ENCODE assay signal across 1 cellular context in genomic region chr19:506404-507285, GRCh38.
A peak's percentile ranks its signal among the peaks of the same experiment; 100 is the strongest.
TF ChIP-seq lines count a peak whose summit lies in the region.

No MANE protein-coding gene starts in this region.

TF ChIP-seq in HepG2, 621 proteins besides CTCF, POLR2A, EP300 and RAD21 (continues in another document):
- TF ChIP-seq ZNF784 (CRISPR knock-in tag; IDR thresholded peaks at IDR 0.05; ENCODE audit: borderline replicate concordance) = no peak
- no peak for TF ChIP-seq TCF7L2 (IDR thresholded peaks at IDR 0.05; ENCODE audit: low read depth, low read length)
- peak; percentile 88 for TF ChIP-seq ZFX (CRISPR knock-in tag; IDR thresholded peaks at IDR 0.05; ENCODE audit: low read depth)
- no peak; the same call in 1 of the 2 replicates for TF ChIP-seq ZNF639 (CRISPR knock-in tag; conservative IDR thresholded peaks at IDR 0.05)
- TF ChIP-seq ZBTB34 (CRISPR knock-in tag; IDR thresholded peaks at IDR 0.05) = no peak
- TF ChIP-seq ZNF761 (CRISPR knock-in tag; conservative IDR thresholded peaks at IDR 0.05) = no peak; the same call in 1 of the 2 replicates
- no peak; the same call in 1 of the 2 replicates for TF ChIP-seq MYNN (CRISPR knock-in tag; IDR thresholded peaks at IDR 0.05; ENCODE audit: low read depth)
- no peak for TF ChIP-seq SIN3B (IDR thresholded peaks at IDR 0.05; ENCODE audit: low read length)
- peak; percentile 39; the same call in 1 of the 2 replicates for TF ChIP-seq MED1 (CRISPR knock-in tag; IDR thresholded peaks at IDR 0.05)
- no peak for TF ChIP-seq ZNF589 (CRISPR knock-in tag; conservative IDR thresholded peaks at IDR 0.05)
- peak; percentile 64 for TF ChIP-seq PHF8 (CRISPR knock-in tag; IDR thresholded peaks at IDR 0.05)
- TF ChIP-seq JARID2 (CRISPR knock-in tag; IDR thresholded peaks at IDR 0.05; ENCODE audit: insufficient replicate concordance) = peak; percentile 70
- no peak for TF ChIP-seq ZNF451 (CRISPR knock-in tag; IDR thresholded peaks at IDR 0.05)
- TF ChIP-seq RBM22 (optimal IDR thresholded peaks at IDR 0.05; ENCODE audit: low read length) = peak; percentile 64
- TF ChIP-seq RELA (CRISPR knock-in tag; IDR thresholded peaks at IDR 0.05) = no peak; the same call in 1 of the 2 replicates
- TF ChIP-seq ZNF546 (CRISPR knock-in tag; conservative IDR thresholded peaks at IDR 0.05) = no peak
- TF ChIP-seq FIP1L1 (IDR thresholded peaks at IDR 0.05; ENCODE audit: borderline replicate concordance, insufficient read depth, low read depth, low read length) = no peak
- TF ChIP-seq HMGA1 (CRISPR knock-in tag; conservative IDR thresholded peaks at IDR 0.05) = no peak
- peak; percentile 73; the same call in 1 of the 2 replicates for TF ChIP-seq ZNF430 (CRISPR knock-in tag; IDR thresholded peaks at IDR 0.05)
- TF ChIP-seq ZNF609 (CRISPR knock-in tag; IDR thresholded peaks at IDR 0.05; ENCODE audit: borderline replicate concordance) = no peak
- TF ChIP-seq FUBP1 (CRISPR knock-in tag; IDR thresholded peaks at IDR 0.05; ENCODE audit: borderline replicate concordance) = no peak
- TF ChIP-seq MXD4 (CRISPR knock-in tag; IDR thresholded peaks at IDR 0.05) = 0 out of 2 replicates have a peak, but pooled peaks have one; percentile 37
- no peak for TF ChIP-seq FOXK2 (IDR thresholded peaks at IDR 0.05)
- no peak for TF ChIP-seq ARID2 (CRISPR knock-in tag; IDR thresholded peaks at IDR 0.05; ENCODE audit: borderline replicate concordance)
- TF ChIP-seq ZNF550 (CRISPR knock-in tag; IDR thresholded peaks at IDR 0.05; ENCODE audit: borderline replicate concordance) = no peak
- TF ChIP-seq SMARCC2 (IDR thresholded peaks at IDR 0.05) = no peak
- no peak for TF ChIP-seq SATB2 (CRISPR knock-in tag; IDR thresholded peaks at IDR 0.05)
- no peak for TF ChIP-seq ZFP36 (IDR thresholded peaks at IDR 0.05; ENCODE audit: borderline replicate concordance, low read depth, low read length, partially characterized antibody)
- peak; percentile 55; the same call in 1 of the 2 replicates for TF ChIP-seq ATF6 (CRISPR knock-in tag; conservative IDR thresholded peaks at IDR 0.05)
- TF ChIP-seq ATF7 (IDR thresholded peaks at IDR 0.05) = no peak
- peak; percentile 26; the same call in 1 of the 2 replicates for TF ChIP-seq ATF7 (CRISPR knock-in tag; IDR thresholded peaks at IDR 0.05)
- TF ChIP-seq ZSCAN25 (CRISPR knock-in tag; IDR thresholded peaks at IDR 0.05) = no peak
- TF ChIP-seq JUN (CRISPR knock-in tag; IDR thresholded peaks at IDR 0.05) = no peak
- TF ChIP-seq ZBTB7B (CRISPR knock-in tag; IDR thresholded peaks at IDR 0.05) = peak; percentile 79
- TF ChIP-seq ZNF850 (CRISPR knock-in tag; conservative IDR thresholded peaks at IDR 0.05) = no peak
- TF ChIP-seq ZBTB25 (CRISPR knock-in tag; IDR thresholded peaks at IDR 0.05) = no peak
- TF ChIP-seq ZMYM2 (CRISPR knock-in tag; IDR thresholded peaks at IDR 0.05) = no peak
- TF ChIP-seq SIN3A (IDR thresholded peaks at IDR 0.05; ENCODE audit: borderline replicate concordance, low read depth, low read length) = peak; percentile 46; the same call in 1 of the 2 replicates
- no peak for TF ChIP-seq ZNF354B (CRISPR knock-in tag; IDR thresholded peaks at IDR 0.05)
- TF ChIP-seq ZNF501 (CRISPR knock-in tag; IDR thresholded peaks at IDR 0.05) = no peak
- no peak for TF ChIP-seq ZNF20 (CRISPR knock-in tag; IDR thresholded peaks at IDR 0.05)
- peak; percentile 34; the same call in 1 of the 2 replicates for TF ChIP-seq ZNF362 (CRISPR knock-in tag; IDR thresholded peaks at IDR 0.05; ENCODE audit: borderline replicate concordance)
- peak; percentile 89 for TF ChIP-seq MXI1 (IDR thresholded peaks at IDR 0.05; ENCODE audit: borderline replicate concordance, low read depth, low read length)
- TF ChIP-seq THYN1 (CRISPR knock-in tag; IDR thresholded peaks at IDR 0.05; ENCODE audit: borderline replicate concordance, low read depth) = no peak
- TF ChIP-seq MED13 (CRISPR knock-in tag; IDR thresholded peaks at IDR 0.05) = no peak
- TF ChIP-seq ZNF570 (CRISPR knock-in tag; IDR thresholded peaks at IDR 0.05; ENCODE audit: borderline replicate concordance) = no peak
- TF ChIP-seq ZNF619 (CRISPR knock-in tag; IDR thresholded peaks at IDR 0.05) = no peak
- no peak for TF ChIP-seq FOXC1 (CRISPR knock-in tag; IDR thresholded peaks at IDR 0.05; ENCODE audit: borderline replicate concordance)
- no peak for TF ChIP-seq HNF1A (IDR thresholded peaks at IDR 0.05; ENCODE audit: low read depth)
- TF ChIP-seq HNF1A (CRISPR knock-in tag; IDR thresholded peaks at IDR 0.05; ENCODE audit: borderline replicate concordance) = no peak
